8 cellular contexts compared by ENCODE assay signal in the genomic region with DNA sequence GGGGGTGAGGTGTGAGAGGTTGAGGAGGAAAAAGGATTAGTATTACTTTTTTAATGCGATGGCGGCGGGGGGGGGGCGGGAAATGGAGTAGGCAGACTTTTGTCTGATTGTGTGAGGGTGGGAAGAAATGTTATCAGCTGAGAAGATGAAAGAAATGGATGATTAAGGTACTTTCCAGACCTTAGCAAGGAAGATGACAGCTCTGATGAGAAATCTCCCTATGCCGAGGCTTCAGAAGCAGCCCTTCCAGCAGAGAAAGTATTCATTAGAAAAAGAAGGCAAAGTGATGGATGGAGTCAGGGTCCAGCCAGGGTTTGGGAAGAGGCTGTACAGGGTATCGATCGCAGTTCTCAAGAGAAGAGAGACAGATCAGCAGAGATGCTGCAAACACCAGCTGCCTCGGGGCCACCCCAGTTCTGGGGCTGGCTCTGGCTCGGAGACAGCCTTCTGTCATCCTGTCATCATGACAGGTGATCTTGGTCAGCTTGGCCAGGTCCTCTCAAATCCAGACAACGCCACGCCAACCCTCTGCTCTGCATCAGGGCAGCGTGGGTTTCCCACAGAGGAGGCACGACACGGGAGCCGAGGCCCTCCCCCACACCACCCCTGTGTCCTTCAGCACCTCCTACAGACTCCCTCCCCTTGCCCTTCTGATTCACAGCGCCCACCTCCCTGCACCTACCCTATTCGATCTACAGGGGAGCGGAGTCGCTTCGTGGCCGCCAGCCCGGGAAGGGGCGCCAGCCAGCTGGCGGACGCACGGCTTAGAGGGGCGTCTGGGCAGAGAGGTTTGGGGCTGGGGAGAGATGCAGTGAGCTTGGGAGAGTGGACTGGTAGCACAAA. TPM values are rescaled to one million over a fixed set of nuclear protein-coding genes. Genes with fewer than 3 reads are reported as not detected.
DNase-seq lines count a peak whose midpoint lies in the region; ATAC-seq, FAIRE-seq and TF ChIP-seq lines count a peak whose summit lies in the region.

No MANE protein-coding gene starts in this region.

- H3K4me1 ChIP-seq in BE2C (no peaks in the 10 kb centered on the region), SK-N-SH (ENCODE audit: control insufficient read depth in 1 of 2, insufficient read depth in 2 of 2, low read depth in 1 of 2, low read length in 1 of 2) (peaks cover 6 to 15% of the 10 kb centered on the region in 2 experiments; a peak in 2 of 4 replicates), breast epithelium (peaks cover 0 to 8% of the 10 kb centered on the region in 2 donors)

- 8% methylated on average over 16 of the region's 27 CpGs for WGBS in SK-N-SH (ENCODE audit: low lambda C conversion rate)

- peak overlapping the region; percentile 95 for H2AFZ ChIP-seq in SK-N-SH (ENCODE audit: low read depth)

- H3K4me3 Mint-ChIP-seq in stimulated activated memory B cell treated with anti-CD40 and anti-IgM and Interleukin-4, amounts not matched to agents 10 μg/mL and 1 μg/mL and 100 μg/mL, for 72 hours, result peak overlapping the region; percentile 94

- no peak overlapping the region for H3K9ac ChIP-seq in SK-N-SH

- H3K36me3 Mint-ChIP-seq in stimulated activated memory B cell treated with anti-CD40 and anti-IgM and Interleukin-4, amounts not matched to agents 10 μg/mL and 1 μg/mL and 100 μg/mL, for 72 hours, result peaks cover 17% of the 10 kb centered on the region

- POLR2A ChIA-PET in SK-N-SH (lab: Yijun Ruan, JAX), result interaction anchor here (1.1 to 1.4 kb wide), 3 partner anchors 18 to 47 kb away, joined by 3 to 7 read pairs (median 3); no protein-coding TSS in a partner anchor

- no peaks in the 10 kb centered on the region for H4K20me1 ChIP-seq in SK-N-SH (ENCODE audit: insufficient read depth)

- peaks cover 34% of the 10 kb centered on the region for H3K27me3 Mint-ChIP-seq in stimulated activated memory B cell treated with anti-CD40 and anti-IgM and Interleukin-4, amounts not matched to agents 10 μg/mL and 1 μg/mL and 100 μg/mL, for 72 hours

- TF ChIP-seq POLR2A in breast epithelium (IDR thresholded peaks at IDR 0.05), result no peak
- no peak for TF ChIP-seq POLR2A in GM12892 (IDR thresholded peaks at IDR 0.05; ENCODE audit: low read depth, low read length)

- H3F3A ChIP-seq in SK-N-SH (replicated peaks; ENCODE audit: insufficient read depth), result no peaks in the 10 kb centered on the region

- H3K4me1 Mint-ChIP-seq in stimulated activated memory B cell treated with anti-CD40 and anti-IgM and Interleukin-4, amounts not matched to agents 10 μg/mL and 1 μg/mL and 100 μg/mL, for 72 hours, result peaks cover 30% of the 10 kb centered on the region

- intact Hi-C loops in breast epithelium (cut with DNase I; ENCODE audit: low total_unique reads), result no loop called here

- no peak for TF ChIP-seq RAD21 in SK-N-SH (IDR thresholded peaks at IDR 0.05; ENCODE audit: low read length)

- no peak for FAIRE-seq in GM12892 (lab: Jason Lieb, UNC)

- DNase-seq in BE2C (peak; percentile 79), SK-N-SH (peak; percentile 84), breast epithelium (ENCODE audit: low spot score in 2 of 2) (no peak), kidney epithelial cell (ENCODE audit: low read depth) (no peak), GM12892 (ENCODE audit: insufficient read length) (no peak)

- TF ChIP-seq EP300 in SK-N-SH (IDR thresholded peaks at IDR 0.05; ENCODE audit: borderline replicate concordance in 1 of 2, low read depth in 1 of 2, low read length in 1 of 2), result no peak

- H3K36me3 ChIP-seq in BE2C, result no peaks in the 10 kb centered on the region; the same call in 1 of the 2 replicates
- H3K36me3 ChIP-seq in SK-N-SH (replicated peaks in 1 of 2; ENCODE audit: control insufficient read depth in 1 of 2, insufficient read depth in 2 of 2, low read length in 1 of 2), result peaks cover 0 to 5% of the 10 kb centered on the region in 2 experiments
- H3K36me3 ChIP-seq in breast epithelium, result no peaks in the 10 kb centered on the region
- peaks cover 1% of the 10 kb centered on the region for H3K36me3 ChIP-seq in kidney epithelial cell (ENCODE audit: control insufficient read depth, insufficient read depth, low read length)

- H3K9me3 ChIP-seq in BE2C, result no peaks in the 10 kb centered on the region
- H3K9me3 ChIP-seq in SK-N-SH, result no peaks in the 10 kb centered on the region
- H3K9me3 ChIP-seq in breast epithelium, result no peaks in the 10 kb centered on the region

- H3K79me2 ChIP-seq in SK-N-SH (ENCODE audit: insufficient read depth), result peaks cover 12% of the 10 kb centered on the region; the same call in 1 of the 2 replicates

- H3K27ac Mint-ChIP-seq in stimulated activated memory B cell treated with anti-CD40 and anti-IgM and Interleukin-4, amounts not matched to agents 10 μg/mL and 1 μg/mL and 100 μg/mL, for 72 hours, result peak overlapping the region; percentile 92

- TF ChIP-seq CTCF in BE2C (IDR thresholded peaks at IDR 0.05; ENCODE audit: low read depth, low read length), result peak; percentile 33
- TF ChIP-seq CTCF in SK-N-SH (IDR thresholded peaks at IDR 0.05), result peak; percentile 15; the same call in 1 of the 2 replicates
- no peak for TF ChIP-seq CTCF in breast epithelium (IDR thresholded peaks at IDR 0.05)
- TF ChIP-seq CTCF in kidney epithelial cell (IDR thresholded peaks at IDR 0.05; ENCODE audit: insufficient read depth, low read length, poor library complexity, severe bottlenecking), result peak; percentile 11

- H3K27ac ChIP-seq in SK-N-SH (ENCODE audit: low read depth in 2 of 2, low read length in 1 of 2) (peak overlapping the region in 1 of 2 experiments; percentile 85; a peak in 2 of 4 replicates), breast epithelium (peak overlapping the region in 1 of 2 donors; percentile 43)

- no peaks in the 10 kb centered on the region for H3K9me2 ChIP-seq in SK-N-SH

- no peaks in the 10 kb centered on the region for H3K9me3 Mint-ChIP-seq in stimulated activated memory B cell treated with anti-CD40 and anti-IgM and Interleukin-4, amounts not matched to agents 10 μg/mL and 1 μg/mL and 100 μg/mL, for 72 hours

- peak; percentile 10 for ATAC-seq in GM19324 (IDR thresholded peaks at IDR 0.05; ENCODE audit: low FRiP score, unreplicated experiment)
- ATAC-seq in HG03280 (IDR thresholded peaks at IDR 0.05; ENCODE audit: unreplicated experiment), result peak; percentile 10
- ATAC-seq in stimulated activated memory B cell treated with anti-CD40 and anti-IgM and Interleukin-4, amounts not matched to agents 10 μg/mL and 1 μg/mL and 100 μg/mL, for 72 hours, result peak; percentile 59

- peak overlapping the region; percentile 96 for H3K4me2 ChIP-seq in SK-N-SH

- H3K4me3 ChIP-seq in BE2C (ENCODE audit: low read depth, low read length) (peak overlapping the region; percentile 88), SK-N-SH (ENCODE audit: low read depth in 2 of 2, low read length in 1 of 2) (peak overlapping the region; percentile 58 to 64), breast epithelium (peak overlapping the region; percentile 69 to 88 (median 70)), kidney epithelial cell (ENCODE audit: low read depth, low read length) (peak overlapping the region; percentile 52)

- H3K27me3 ChIP-seq in BE2C (no peaks in the 10 kb centered on the region), SK-N-SH (ENCODE audit: insufficient read depth) (peaks cover 29% of the 10 kb centered on the region), breast epithelium (no peaks in the 10 kb centered on the region), kidney epithelial cell (ENCODE audit: control insufficient read depth, insufficient read depth, low read length) (peaks cover 16% of the 10 kb centered on the region)

- CTCF ChIA-PET in SK-N-SH (lab: Yijun Ruan, JAX), result interaction anchor here (0.7 to 40.2 kb wide), 9 partner anchors 8 to 502 kb away, joined by 3 to 1710 read pairs (median 3); partner anchors contain the start of genes AHCYL1, AMIGO1, CYB561D1 and GNAI3

TF ChIP-seq in SK-N-SH, 30 proteins besides CTCF, POLR2A, EP300 and RAD21 (continues in another document):
- TF ChIP-seq MXI1 (IDR thresholded peaks at IDR 0.05; ENCODE audit: low read depth, low read length), result peak; percentile 50; the same call in 1 of the 2 replicates

RNA-seq across cellular contexts. Expression of gene ATXN7L2, which starts 0.7 kb away (rescaled TPM):
- 68.4 TPM for polyA plus RNA-seq in BE2C (2012; ENCODE audit: insufficient read depth, insufficient read length, low read depth)
- polyA plus RNA-seq in SK-N-SH (2012; rRNA removed), result 3.9 and 4.0 TPM in 2 replicates
- 1.5 and 2.7 TPM in 2 replicates for polyA plus RNA-seq in SK-N-SH (2012; cell fraction: cytosol; rRNA removed)
- polyA plus RNA-seq in SK-N-SH (2012; cell fraction: nucleus; rRNA removed), result 12.7 and 20.3 TPM in 2 replicates
- 1 to 10 TPM; 2.4 to 4.1 (median 2.9) TPM for total RNA-seq in breast epithelium
- total RNA-seq in kidney epithelial cell, result 6.7 and 8.3 TPM in 2 replicates
- polyA plus RNA-seq in GM12892 (2012; ENCODE audit: missing spikeins), result 4.3 TPM

RNA-seq across cellular contexts. Expression of gene CYB561D1, which starts 10.9 kb away (rescaled TPM):
- 10.3 TPM for polyA plus RNA-seq in BE2C (2012; ENCODE audit: insufficient read depth, insufficient read length, low read depth)
- polyA plus RNA-seq in SK-N-SH (2012; rRNA removed), result 5.4 and 8.9 TPM in 2 replicates
- 3.5 and 4.9 TPM in 2 replicates for polyA plus RNA-seq in SK-N-SH (2012; cell fraction: cytosol; rRNA removed)
- polyA plus RNA-seq in SK-N-SH (2012; cell fraction: nucleus; rRNA removed), result 13.0 and 13.3 TPM in 2 replicates
- total RNA-seq in breast epithelium (1 to 10 TPM; 6.6 to 9.1 (median 8.2) TPM), kidney epithelial cell (9.5 and 13.0 TPM in 2 replicates)
- polyA plus RNA-seq in GM12892 (2012; ENCODE audit: missing spikeins), result 4.7 TPM

RNA-seq across cellular contexts. Expression of gene SYPL2, which starts 16.7 kb away (rescaled TPM):
- polyA plus RNA-seq in BE2C (2012; ENCODE audit: insufficient read depth, insufficient read length, low read depth), result not detected
- 0.03 and 0.05 TPM in 2 replicates for polyA plus RNA-seq in SK-N-SH (2012; rRNA removed)
- 0.01 and 0.05 TPM in 2 replicates for polyA plus RNA-seq in SK-N-SH (2012; cell fraction: cytosol; rRNA removed)
- polyA plus RNA-seq in SK-N-SH (2012; cell fraction: nucleus; rRNA removed), result 0.07 and 0.10 TPM in 2 replicates
- total RNA-seq in breast epithelium (1 to 10 TPM in 1 of 3 donors, under 1 TPM in 2; 0.44 to 1.4 (median 0.66) TPM), kidney epithelial cell (0.14 and 1.2 TPM in 2 replicates)
- 0.21 TPM for polyA plus RNA-seq in GM12892 (2012; ENCODE audit: missing spikeins)

RNA-seq across cellular contexts. Expression of gene AMIGO1, which starts 26.5 kb away (rescaled TPM):
- polyA plus RNA-seq in BE2C (2012; ENCODE audit: insufficient read depth, insufficient read length, low read depth), result 1.1 TPM
- 0.93 and 0.95 TPM in 2 replicates for polyA plus RNA-seq in SK-N-SH (2012; rRNA removed)
- 0.85 and 0.94 TPM in 2 replicates for polyA plus RNA-seq in SK-N-SH (2012; cell fraction: cytosol; rRNA removed)
- 0.73 TPM in 2 replicates for polyA plus RNA-seq in SK-N-SH (2012; cell fraction: nucleus; rRNA removed)
- 1 to 10 TPM; 3.0 to 9.5 (median 6.4) TPM for total RNA-seq in breast epithelium
- 2.8 and 3.0 TPM in 2 replicates for total RNA-seq in kidney epithelial cell
- 0.25 TPM for polyA plus RNA-seq in GM12892 (2012; ENCODE audit: missing spikeins)

RNA-seq across cellular contexts. Expression of gene GPR61, which starts 56.7 kb away (rescaled TPM):
- 1.1 TPM for polyA plus RNA-seq in BE2C (2012; ENCODE audit: insufficient read depth, insufficient read length, low read depth)
- polyA plus RNA-seq in SK-N-SH (2012; rRNA removed), result not detected in 2 replicates
- polyA plus RNA-seq in SK-N-SH (2012; cell fraction: cytosol; rRNA removed), result not detected in 2 replicates
- polyA plus RNA-seq in SK-N-SH (2012; cell fraction: nucleus; rRNA removed), result 0.08 TPM in 1 of 2 replicates, not detected in the other
- total RNA-seq in breast epithelium (not detected), kidney epithelial cell (not detected in 2 replicates)
- 0.47 TPM for polyA plus RNA-seq in GM12892 (2012; ENCODE audit: missing spikeins)

Comparison
In these comparisons a context has a peak if more than half of its experiments do, and no peak if none do; other contexts are left out.
1. DNase-seq: peak in BE2C (single experiment) and SK-N-SH (single experiment); none in breast epithelium (0 of 2), kidney epithelial cell (single experiment) and GM12892 (single experiment).
2. CTCF ChIP-seq: peak in BE2C (single experiment), SK-N-SH (single experiment) and kidney epithelial cell (single experiment); none in breast epithelium (0 of 3).
3. Peak in every context shown above with its lines, with median percentiles within 50 percentile points of each other: H3K4me3 ChIP-seq and ATAC-seq.